ENCODE assay signal across 13 cellular contexts in the genomic region with DNA sequence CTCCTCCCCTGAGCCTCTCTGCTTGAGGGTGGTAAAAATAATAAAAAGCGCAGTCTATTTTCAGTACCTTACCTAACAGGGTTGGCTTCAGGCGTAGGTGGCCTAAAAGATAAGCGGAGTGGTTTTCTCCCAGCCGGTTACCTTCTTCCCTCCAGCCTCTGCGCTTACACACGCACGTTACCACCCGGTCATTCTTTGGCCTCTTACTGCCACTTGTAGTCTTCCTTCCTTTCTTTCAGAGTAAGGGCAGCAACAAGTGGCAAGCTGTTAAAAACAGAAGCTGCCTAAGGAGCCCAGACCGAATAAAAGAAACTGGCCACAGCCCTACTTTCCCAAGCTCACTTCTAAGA. TPM values are rescaled to one million over a fixed set of nuclear protein-coding genes. Genes with fewer than 3 reads are reported as not detected.
DNase-seq lines count a peak whose midpoint lies in the region; TF ChIP-seq lines count a peak whose summit lies in the region.
"Had no signal": no experiment of that assay in that cellular context is flagged by ENCODE, and none has a peak within 500 bp of the region (broad histone marks: within the 10 kb centered on the region; RNA-seq: fewer than 3 reads in every experiment).

No MANE protein-coding gene starts in this region.

- no peaks in the 10 kb centered on the region for H3K9me3 ChIP-seq in breast epithelium
- no peaks in the 10 kb centered on the region for H3K9me3 ChIP-seq in uterus

- H3K36me3 Mint-ChIP-seq in MCF 10A (ENCODE audit: insufficient read depth, unreplicated experiment) (no peaks in the 10 kb centered on the region), mesothelial cell of epicardium (no peaks in the 10 kb centered on the region)
- H3K36me3 Mint-ChIP-seq: activated naive CD4-positive, alpha-beta T cell treated with anti-CD3 and anti-CD28 coated beads, Interleukin-2, amount 50 U/mL, for 24 hours had no signal

- intact Hi-C loops in breast epithelium (cut with DNase I; ENCODE audit: low total_unique reads), result no loop called here
- intact Hi-C loops in MCF 10A (cut with micrococcal nuclease), result loop anchor here (5.0 to 10.0 kb wide), 2 partner anchors 181 to 463 kb away; no protein-coding TSS in a partner anchor
- intact Hi-C loops in uterus (cut with DNase I; ENCODE audit: low total_unique reads), result loop anchor here (10.0 kb wide), 1 partner anchor 109 kb away; a partner anchor contains a TSS

- POLR2A ChIA-PET in MCF 10A (lab: Yijun Ruan, JAX), result interaction anchor here (0.6 to 1.1 kb wide), 3 partner anchors 26 to 202 kb away, joined by 3 read pairs; no protein-coding TSS in a partner anchor

- H3K4me3 ChIP-seq in breast epithelium, result peak overlapping the region in 2 of 3 donors; percentile 25 to 27
- H3K4me3 ChIP-seq in epithelial cell of proximal tubule (ENCODE audit: low read depth, low read length), result peak overlapping the region; percentile 37
- peak overlapping the region in 1 of 2 donors; percentile 24 for H3K4me3 ChIP-seq in uterus

- H3K9me3 Mint-ChIP-seq in MCF 10A (ENCODE audit: unreplicated experiment) (no peaks in the 10 kb centered on the region), mesothelial cell of epicardium (no peaks in the 10 kb centered on the region)
- H3K9me3 Mint-ChIP-seq: activated B cell treated with CpG ODN at 0.5 μM for 24 hours; activated naive CD4-positive, alpha-beta T cell treated with anti-CD3 and anti-CD28 coated beads, Interleukin-2, amount 50 U/mL, for 24 hours had no signal

- H3K36me3 ChIP-seq in breast epithelium (no peaks in the 10 kb centered on the region), uterus (no peaks in the 10 kb centered on the region)

- CTCF ChIA-PET in MCF 10A (lab: Yijun Ruan, JAX), result interaction anchor here (0.6 to 5.5 kb wide), 15 partner anchors 11 to 712 kb away, joined by 3 to 77 read pairs (median 5); no protein-coding TSS in a partner anchor

- DNase-seq in breast epithelium (ENCODE audit: low spot score in 2 of 2), result no peak
- DNase-seq in MCF 10A (ENCODE audit: unreplicated experiment), result no peak
- DNase-seq in epithelial cell of proximal tubule (ENCODE audit: low read depth), result no peak
- no peak for DNase-seq in mesothelial cell of epicardium (ENCODE audit: low spot score in 2 of 2, unreplicated experiment in 2 of 2)
- peak in 1 of 2 donors; percentile 34 for DNase-seq in uterus
- no peak for DNase-seq in SIG-M5 (lab: John Stamatoyannopoulos, UW)
- DNase-seq in NCI-H128 (lab: John Stamatoyannopoulos, UW; ENCODE audit: unreplicated experiment), result no peak
- DNase-seq in NCI-H446 (lab: John Stamatoyannopoulos, UW), result no peak
- DNase-seq: activated B cell treated with CpG ODN at 0.5 μM for 24 hours, erythroblast, NCI-H1105 treated with DMSO at 0.1 percent for 48 hours had no signal

- BruUV-seq in MCF 10A (replicated peaks; lab: Mats Ljungman, UMichigan), result no TSS peak

- H3K4me1 Mint-ChIP-seq in MCF 10A (ENCODE audit: insufficient read depth, unreplicated experiment) (no peaks in the 10 kb centered on the region), mesothelial cell of epicardium (peaks cover 39% of the 10 kb centered on the region)

- H3K27me3 ChIP-seq in breast epithelium (no peaks in the 10 kb centered on the region), uterus (no peaks in the 10 kb centered on the region)

- H3K27me3 Mint-ChIP-seq in MCF 10A (ENCODE audit: insufficient read depth, unreplicated experiment) (no peaks in the 10 kb centered on the region), mesothelial cell of epicardium (ENCODE audit: low read depth) (no peaks in the 10 kb centered on the region)
- H3K27me3 Mint-ChIP-seq: activated naive CD4-positive, alpha-beta T cell treated with anti-CD3 and anti-CD28 coated beads, Interleukin-2, amount 50 U/mL, for 24 hours had no signal

- H3K27ac ChIP-seq in breast epithelium, result peak overlapping the region; percentile 89 to 91
- H3K27ac ChIP-seq in uterus, result peak overlapping the region; percentile 90 to 93

- no peak overlapping the region for H3K4me3 Mint-ChIP-seq in MCF 10A (ENCODE audit: unreplicated experiment)
- peak overlapping the region; percentile 71 for H3K4me3 Mint-ChIP-seq in mesothelial cell of epicardium
- H3K4me3 Mint-ChIP-seq: activated B cell treated with CpG ODN at 0.5 μM for 24 hours had no signal

- no peak for TF ChIP-seq CTCF in breast epithelium (IDR thresholded peaks at IDR 0.05)
- no peak for TF ChIP-seq CTCF in MCF 10A (IDR thresholded peaks at IDR 0.05; ENCODE audit: unreplicated experiment)
- TF ChIP-seq CTCF in epithelial cell of proximal tubule (conservative IDR thresholded peaks at IDR 0.05; ENCODE audit: low read depth, low read length), result no peak
- TF ChIP-seq CTCF in mesothelial cell of epicardium (IDR thresholded peaks at IDR 0.05; ENCODE audit: unreplicated experiment), result no peak
- no peak for TF ChIP-seq CTCF in uterus (IDR thresholded peaks at IDR 0.05)

- TF ChIP-seq POLR2A in breast epithelium (IDR thresholded peaks at IDR 0.05) (no peak), uterus (IDR thresholded peaks at IDR 0.05) (no peak)

- H3K27ac Mint-ChIP-seq in MCF 10A (ENCODE audit: low read depth, unreplicated experiment) (no peak overlapping the region), mesothelial cell of epicardium (peak overlapping the region; percentile 94)
- H3K27ac Mint-ChIP-seq: activated B cell treated with CpG ODN at 0.5 μM for 24 hours; activated naive CD4-positive, alpha-beta T cell treated with anti-CD3 and anti-CD28 coated beads, Interleukin-2, amount 50 U/mL, for 24 hours had no signal

- H3K4me1 ChIP-seq in breast epithelium (peaks cover 0 to 10% of the 10 kb centered on the region in 2 donors), uterus (no peaks in the 10 kb centered on the region)

RNA-seq across cellular contexts. Expression of a gene that starts 35.4 kb away (rescaled TPM):
- total RNA-seq in breast epithelium (under 1 TPM in 1 of 3 donors, not detected in 2; under 0.01 TPM), MCF 10A (2022) (not detected in 2 replicates), epithelial cell of proximal tubule (not detected in 2 replicates), mesothelial cell of epicardium (not detected in 3 replicates), uterus (under 1 TPM in 2 of 4 donors, not detected in 2; 0.21 to 0.29 TPM)
- total RNA-seq: activated B cell treated with CpG ODN at 0.5 μM for 24 hours had no signal

RNA-seq across cellular contexts. Expression of a gene that starts 42.8 kb away (rescaled TPM):
- total RNA-seq in breast epithelium (10 to 100 TPM in 1 of 3 donors, 1 to 10 TPM in 1, under 1 TPM in 1; 0.16 to 15.1 (median 2.6) TPM), MCF 10A (2022) (not detected in 2 replicates), epithelial cell of proximal tubule (not detected in 2 replicates), mesothelial cell of epicardium (0.07 TPM in 1 of 3 replicates, not detected in the others), uterus (under 1 TPM in 2 of 4 donors, not detected in 2; under 0.01 to 0.07 TPM)
- total RNA-seq: activated B cell treated with CpG ODN at 0.5 μM for 24 hours, left lobe of liver had no signal
